In genomic region chr5:129746884-129747283, GRCh38 we compare ENCODE assay signal across 1 cellular context.
TF ChIP-seq lines count a peak whose summit lies in the region.

No MANE protein-coding gene starts in this region.

TF ChIP-seq in GM23338, 12 proteins besides CTCF, POLR2A, EP300 and RAD21 (continued from another document):
- TF ChIP-seq ZNF462 (CRISPR knock-in tag; IDR thresholded peaks at IDR 0.05) (no peak), POLR2AphosphoS5 (IDR thresholded peaks at IDR 0.05; ENCODE audit: low read depth) (no peak), ZNF331 (CRISPR knock-in tag; IDR thresholded peaks at IDR 0.05; ENCODE audit: low read depth) (no peak), EZH2phosphoT487 (IDR thresholded peaks at IDR 0.05; ENCODE audit: unreplicated experiment) (no peak), REST (IDR thresholded peaks at IDR 0.05; ENCODE audit: unreplicated experiment) (no peak), EZH2 (IDR thresholded peaks at IDR 0.05; ENCODE audit: low read depth, unreplicated experiment) (no peak), ETS1 (IDR thresholded peaks at IDR 0.05) (no peak), JUNB (IDR thresholded peaks at IDR 0.05; ENCODE audit: unreplicated experiment) (no peak), CREB1 (CRISPR knock-in tag; IDR thresholded peaks at IDR 0.05; ENCODE audit: low read depth) (no peak), ZNF114 (CRISPR knock-in tag; IDR thresholded peaks at IDR 0.05) (no peak)
